ENCODE assay signal across 1 cellular context in the genomic region with DNA sequence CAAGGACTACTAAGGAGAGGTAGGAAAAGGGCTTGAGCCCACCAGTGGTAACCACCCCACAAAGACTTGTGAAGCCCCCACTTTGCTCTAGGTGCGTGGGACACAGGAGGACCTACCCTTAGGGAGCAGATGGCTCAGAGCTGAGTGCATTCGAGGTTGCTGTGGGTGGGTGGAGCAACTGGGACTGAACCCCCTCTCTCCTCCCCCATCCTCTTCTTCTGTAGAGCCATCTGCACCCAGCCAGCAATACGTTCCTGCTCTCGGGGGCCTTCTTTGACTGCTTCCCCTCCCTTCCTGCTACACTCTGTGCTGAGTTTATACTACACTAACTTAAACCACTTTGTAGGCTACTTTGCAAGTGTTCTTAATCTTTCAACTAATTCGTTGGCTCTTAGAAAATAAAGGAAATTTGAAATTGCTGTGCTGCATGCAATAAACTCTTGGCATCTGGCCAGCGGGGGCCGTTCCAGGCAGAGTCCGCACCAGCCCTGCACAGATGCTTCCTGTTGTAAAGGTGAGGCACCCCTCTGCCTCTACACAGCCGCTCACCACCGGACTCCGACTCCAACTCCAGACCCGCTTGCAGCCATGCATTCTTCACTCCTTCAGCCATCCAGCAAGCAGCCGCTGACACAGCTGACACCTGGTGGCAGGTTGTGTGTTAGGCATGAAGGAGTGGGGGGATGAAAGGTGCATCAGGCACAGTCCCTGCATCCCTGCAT.
TF ChIP-seq lines count a peak whose summit lies in the region.

No MANE protein-coding gene starts in this region.

TF ChIP-seq in GM23338, 12 proteins besides CTCF, POLR2A, EP300 and RAD21 (continued from another document):
- TF ChIP-seq, protein P1, sequence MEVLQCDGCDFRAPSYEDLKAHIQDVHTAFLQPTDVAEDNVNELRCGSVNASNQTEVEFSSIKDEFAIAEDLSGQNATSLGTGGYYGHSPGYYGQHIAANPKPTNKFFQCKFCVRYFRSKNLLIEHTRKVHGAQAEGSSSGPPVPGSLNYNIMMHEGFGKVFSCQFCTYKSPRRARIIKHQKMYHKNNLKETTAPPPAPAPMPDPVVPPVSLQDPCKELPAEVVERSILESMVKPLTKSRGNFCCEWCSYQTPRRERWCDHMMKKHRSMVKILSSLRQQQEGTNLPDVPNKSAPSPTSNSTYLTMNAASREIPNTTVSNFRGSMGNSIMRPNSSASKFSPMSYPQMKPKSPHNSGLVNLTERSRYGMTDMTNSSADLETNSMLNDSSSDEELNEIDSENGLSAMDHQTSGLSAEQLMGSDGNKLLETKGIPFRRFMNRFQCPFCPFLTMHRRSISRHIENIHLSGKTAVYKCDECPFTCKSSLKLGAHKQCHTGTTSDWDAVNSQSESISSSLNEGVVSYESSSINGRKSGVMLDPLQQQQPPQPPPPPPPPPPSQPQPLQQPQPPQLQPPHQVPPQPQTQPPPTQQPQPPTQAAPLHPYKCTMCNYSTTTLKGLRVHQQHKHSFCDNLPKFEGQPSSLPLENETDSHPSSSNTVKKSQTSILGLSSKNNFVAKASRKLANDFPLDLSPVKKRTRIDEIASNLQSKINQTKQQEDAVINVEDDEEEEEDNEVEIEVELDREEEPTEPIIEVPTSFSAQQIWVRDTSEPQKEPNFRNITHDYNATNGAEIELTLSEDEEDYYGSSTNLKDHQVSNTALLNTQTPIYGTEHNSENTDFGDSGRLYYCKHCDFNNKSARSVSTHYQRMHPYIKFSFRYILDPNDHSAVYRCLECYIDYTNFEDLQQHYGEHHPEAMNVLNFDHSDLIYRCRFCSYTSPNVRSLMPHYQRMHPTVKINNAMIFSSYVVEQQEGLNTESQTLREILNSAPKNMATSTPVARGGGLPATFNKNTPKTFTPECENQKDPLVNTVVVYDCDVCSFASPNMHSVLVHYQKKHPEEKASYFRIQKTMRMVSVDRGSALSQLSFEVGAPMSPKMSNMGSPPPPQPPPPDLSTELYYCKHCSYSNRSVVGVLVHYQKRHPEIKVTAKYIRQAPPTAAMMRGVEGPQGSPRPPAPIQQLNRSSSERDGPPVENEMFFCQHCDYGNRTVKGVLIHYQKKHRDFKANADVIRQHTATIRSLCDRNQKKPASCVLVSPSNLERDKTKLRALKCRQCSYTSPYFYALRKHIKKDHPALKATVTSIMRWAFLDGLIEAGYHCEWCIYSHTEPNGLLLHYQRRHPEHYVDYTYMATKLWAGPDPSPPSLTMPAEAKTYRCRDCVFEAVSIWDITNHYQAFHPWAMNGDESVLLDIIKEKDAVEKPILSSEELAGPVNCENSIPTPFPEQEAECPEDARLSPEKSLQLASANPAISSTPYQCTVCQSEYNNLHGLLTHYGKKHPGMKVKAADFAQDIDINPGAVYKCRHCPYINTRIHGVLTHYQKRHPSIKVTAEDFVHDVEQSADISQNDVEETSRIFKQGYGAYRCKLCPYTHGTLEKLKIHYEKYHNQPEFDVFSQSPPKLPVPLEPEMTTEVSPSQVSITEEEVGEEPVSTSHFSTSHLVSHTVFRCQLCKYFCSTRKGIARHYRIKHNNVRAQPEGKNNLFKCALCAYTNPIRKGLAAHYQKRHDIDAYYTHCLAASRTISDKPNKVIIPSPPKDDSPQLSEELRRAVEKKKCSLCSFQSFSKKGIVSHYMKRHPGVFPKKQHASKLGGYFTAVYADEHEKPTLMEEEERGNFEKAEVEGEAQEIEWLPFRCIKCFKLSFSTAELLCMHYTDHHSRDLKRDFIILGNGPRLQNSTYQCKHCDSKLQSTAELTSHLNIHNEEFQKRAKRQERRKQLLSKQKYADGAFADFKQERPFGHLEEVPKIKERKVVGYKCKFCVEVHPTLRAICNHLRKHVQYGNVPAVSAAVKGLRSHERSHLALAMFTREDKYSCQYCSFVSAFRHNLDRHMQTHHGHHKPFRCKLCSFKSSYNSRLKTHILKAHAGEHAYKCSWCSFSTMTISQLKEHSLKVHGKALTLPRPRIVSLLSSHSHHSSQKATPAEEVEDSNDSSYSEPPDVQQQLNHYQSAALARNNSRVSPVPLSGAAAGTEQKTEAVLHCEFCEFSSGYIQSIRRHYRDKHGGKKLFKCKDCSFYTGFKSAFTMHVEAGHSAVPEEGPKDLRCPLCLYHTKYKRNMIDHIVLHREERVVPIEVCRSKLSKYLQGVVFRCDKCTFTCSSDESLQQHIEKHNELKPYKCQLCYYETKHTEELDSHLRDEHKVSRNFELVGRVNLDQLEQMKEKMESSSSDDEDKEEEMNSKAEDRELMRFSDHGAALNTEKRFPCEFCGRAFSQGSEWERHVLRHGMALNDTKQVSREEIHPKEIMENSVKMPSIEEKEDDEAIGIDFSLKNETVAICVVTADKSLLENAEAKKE (CRISPR knock-in tag; IDR thresholded peaks at IDR 0.05) = no peak
- TF ChIP-seq EZH2 (IDR thresholded peaks at IDR 0.05; ENCODE audit: low read depth, unreplicated experiment) (no peak), EZH2phosphoT487 (IDR thresholded peaks at IDR 0.05; ENCODE audit: unreplicated experiment) (no peak), POLR2AphosphoS5 (IDR thresholded peaks at IDR 0.05; ENCODE audit: low read depth) (no peak), CREB1 (CRISPR knock-in tag; IDR thresholded peaks at IDR 0.05; ENCODE audit: low read depth) (no peak)
- TF ChIP-seq, protein P2, sequence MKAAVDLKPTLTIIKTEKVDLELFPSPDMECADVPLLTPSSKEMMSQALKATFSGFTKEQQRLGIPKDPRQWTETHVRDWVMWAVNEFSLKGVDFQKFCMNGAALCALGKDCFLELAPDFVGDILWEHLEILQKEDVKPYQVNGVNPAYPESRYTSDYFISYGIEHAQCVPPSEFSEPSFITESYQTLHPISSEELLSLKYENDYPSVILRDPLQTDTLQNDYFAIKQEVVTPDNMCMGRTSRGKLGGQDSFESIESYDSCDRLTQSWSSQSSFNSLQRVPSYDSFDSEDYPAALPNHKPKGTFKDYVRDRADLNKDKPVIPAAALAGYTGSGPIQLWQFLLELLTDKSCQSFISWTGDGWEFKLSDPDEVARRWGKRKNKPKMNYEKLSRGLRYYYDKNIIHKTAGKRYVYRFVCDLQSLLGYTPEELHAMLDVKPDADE (IDR thresholded peaks at IDR 0.05) = no peak
